ENCODE assay signal across 15 cellular contexts in the genomic region with DNA sequence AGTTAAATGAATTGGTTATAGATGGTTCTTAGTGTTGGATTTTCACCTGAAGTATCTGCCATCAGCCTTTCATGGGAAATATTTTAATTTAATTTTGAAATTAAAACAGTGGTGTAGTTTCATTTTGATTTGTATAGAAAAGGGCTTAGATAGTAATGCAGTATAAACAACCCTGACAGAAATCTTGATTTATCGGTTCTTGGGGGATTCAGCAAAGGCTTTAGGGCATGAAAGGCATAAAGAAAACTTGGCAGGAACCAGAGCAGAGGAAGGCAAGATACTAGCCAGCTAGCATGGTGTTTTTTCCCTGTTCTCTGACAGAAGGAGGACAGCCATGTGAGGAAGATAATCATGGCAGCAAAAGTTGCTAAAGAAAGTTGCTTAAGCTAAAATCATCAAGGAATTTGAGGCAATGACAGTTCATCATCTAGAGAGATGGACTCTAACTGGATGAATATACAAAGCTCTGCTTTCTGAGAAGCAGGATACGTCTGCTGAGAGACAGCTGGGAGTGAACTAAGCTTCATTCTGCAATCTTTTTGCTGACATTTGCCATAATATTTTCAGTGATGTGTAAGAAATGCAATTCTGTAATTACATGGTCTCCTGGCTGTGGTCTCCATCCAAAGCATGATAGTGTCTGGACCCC.
"Had no signal": no experiment of that assay in that cellular context is flagged by ENCODE, and none has a peak within 500 bp of the region (broad histone marks: within the 10 kb centered on the region; RNA-seq: fewer than 3 reads in every experiment).

No MANE protein-coding gene starts in this region.

- H3K9me3 Mint-ChIP-seq: activated naive CD4-positive, alpha-beta T cell treated with anti-CD3 and anti-CD28 coated beads, Interleukin-2, amount 50 U/mL, for 24 hours had no signal

- H3K4me3 ChIP-seq: left lung, ovary, stomach, thoracic aorta had no signal

- ATAC-seq: left lung had no signal

- H3K36me3 Mint-ChIP-seq: activated naive CD4-positive, alpha-beta T cell treated with anti-CD3 and anti-CD28 coated beads, Interleukin-2, amount 50 U/mL, for 24 hours had no signal

- H3K4me3 Mint-ChIP-seq: activated naive CD4-positive, alpha-beta T cell treated with anti-CD3 and anti-CD28 coated beads, Interleukin-2, amount 50 U/mL, for 24 hours had no signal

- H3K27ac ChIP-seq: left lung, ovary, stomach, thoracic aorta had no signal

- H3K36me3 ChIP-seq: left lung, ovary, stomach, thoracic aorta had no signal

- H3K27ac Mint-ChIP-seq: activated naive CD4-positive, alpha-beta T cell treated with anti-CD3 and anti-CD28 coated beads, Interleukin-2, amount 50 U/mL, for 24 hours; brain had no signal

- DNase-seq: activated CD4-positive, alpha-beta T cell treated with anti-CD3 and anti-CD28 coated beads, Interleukin-2, amount 50 U/mL, for 4 hours; activated CD4-positive, CD25-positive, alpha-beta regulatory T cell treated with anti-CD3 and anti-CD28 coated beads, Interleukin-2, amount 50 U/mL, for 72 hours; activated effector memory CD4-positive, alpha-beta T cell treated with Interleukin-2 at 50 U/mL for 16 hours; activated T-cell treated with anti-CD3 and anti-CD28 coated beads, Interleukin-2, amount 50 U/mL, for 1 hour; amygdala; cerebellar nuclear complex; dermis blood vessel endothelial cell; left lung; ovary; stimulated activated CD4-positive, alpha-beta T cell treated with anti-CD3 and anti-CD28 coated beads, Interleukin-15, amount 100 ng/mL, for 24 hours; stimulated activated CD4-positive, alpha-beta T cell treated with anti-CD3 and anti-CD28 coated beads, Interleukin-4, amount 100 ng/mL, for 4 hours; stomach had no signal

- H3K9me3 ChIP-seq: left lung, ovary, stomach, thoracic aorta had no signal

- H3K27me3 Mint-ChIP-seq: activated naive CD4-positive, alpha-beta T cell treated with anti-CD3 and anti-CD28 coated beads, Interleukin-2, amount 50 U/mL, for 24 hours; brain had no signal

- H3K27me3 ChIP-seq: left lung, ovary, stomach had no signal
